Comparison of ENCODE assay signal across 17 cellular contexts in genomic region chr21:44702973-44703730, GRCh38. TPM values are rescaled to one million over a fixed set of nuclear protein-coding genes. Genes with fewer than 3 reads are reported as not detected.
DNase-seq lines count a peak whose midpoint lies in the region; ATAC-seq and TF ChIP-seq lines count a peak whose summit lies in the region.
"Had no signal": no experiment of that assay in that cellular context is flagged by ENCODE, and none has a peak within 500 bp of the region (broad histone marks: within the 10 kb centered on the region; RNA-seq: fewer than 3 reads in every experiment).

No MANE protein-coding gene starts in this region.

- peak overlapping the region; percentile 25 for H3K18ac ChIP-seq in H9 (ENCODE audit: insufficient read length, low read depth, low read length)

- H3K14ac ChIP-seq in H9 (ENCODE audit: insufficient read depth, low read length) = no peak overlapping the region; the same call in 1 of the 2 replicates

- no peaks in the 10 kb centered on the region; a peak in 1 of 5 replicates for H3K9me3 Mint-ChIP-seq in H9

- H3K4me3 Mint-ChIP-seq in H9 = no peak overlapping the region; a peak in 1 of 5 replicates
- H3K4me3 Mint-ChIP-seq: activated CD4-positive, alpha-beta T cell treated with anti-CD3 and anti-CD28 coated beads for 36 hours; T-helper 2 cell treated with Interferon-gamma antibody and Interleukin-4, amounts not matched to agents 5 μg/mL and 100 μg/mL, for 36 hours had no signal

- no peak for ATAC-seq in GM21737 (IDR thresholded peaks at IDR 0.05; ENCODE audit: unreplicated experiment)
- ATAC-seq: activated CD4-positive, alpha-beta T cell treated with anti-CD3 and anti-CD28 coated beads for 36 hours had no signal

- no peaks in the 10 kb centered on the region for H3K9me3 ChIP-seq in H9 (ENCODE audit: control insufficient read depth, low read depth, low read length)
- no peaks in the 10 kb centered on the region for H3K9me3 ChIP-seq in iPS-18a (ENCODE audit: control insufficient read depth, low read depth, low read length)
- H3K9me3 ChIP-seq: prostate gland had no signal

- H3K9ac ChIP-seq in H9 (ENCODE audit: extremely low read depth, insufficient read length, low read length) (no peak overlapping the region), iPS-18a (ENCODE audit: low read length) (no peak overlapping the region)

- H4K91ac ChIP-seq in H9 (ENCODE audit: insufficient read length, low read depth, low read length) = no peak overlapping the region

- H3K27ac ChIP-seq in H9 (ENCODE audit: insufficient read length, low read depth, low read length) (no peak overlapping the region), iPS-18a (ENCODE audit: low read length) (no peak overlapping the region)
- H3K27ac ChIP-seq: cardiac muscle cell, prostate gland had no signal

- H2BK15ac ChIP-seq in H9 (ENCODE audit: low read depth, low read length) = peak overlapping the region; percentile 30; the same call in 1 of the 2 replicates

- no peak overlapping the region for H2BK5ac ChIP-seq in H9 (ENCODE audit: insufficient read length, low read length)

- no peak overlapping the region for H2BK120ac ChIP-seq in H9 (ENCODE audit: low read depth, low read length, poor library complexity, severe bottlenecking)

- H3K4me1 ChIP-seq in H9 (ENCODE audit: insufficient read depth, low read length) (peaks cover 9% of the 10 kb centered on the region; the same call in 1 of the 2 replicates), iPS-18a (ENCODE audit: control insufficient read depth, low read depth, low read length) (peaks cover 48% of the 10 kb centered on the region)
- H3K4me1 ChIP-seq: prostate gland had no signal

- H3K4me2 ChIP-seq in H9 (ENCODE audit: insufficient read depth, insufficient read length, low read length) = no peak overlapping the region

- no peak overlapping the region for H2BK12ac ChIP-seq in H9 (ENCODE audit: insufficient read length, low read depth, low read length)

- no peak overlapping the region for H2AFZ ChIP-seq in H9 (ENCODE audit: low read length)

- H3K36me3 Mint-ChIP-seq in H9 (ENCODE audit: insufficient read depth in 1 of 3, low read depth in 3 of 3) = no peaks in the 10 kb centered on the region

- no peaks in the 10 kb centered on the region for H3K79me1 ChIP-seq in H9 (ENCODE audit: insufficient read depth, low read depth, low read length, poor library complexity, severe bottlenecking)

- H4K20me1 ChIP-seq in H9 (ENCODE audit: control insufficient read depth, insufficient read depth, insufficient read length) = no peaks in the 10 kb centered on the region

- no peak overlapping the region for H4K8ac ChIP-seq in H9 (replicated peaks; ENCODE audit: insufficient read length, low read depth, low read length)

- H2AK5ac ChIP-seq in H9 (ENCODE audit: insufficient read length, low read length) = no peak overlapping the region

- H2BK20ac ChIP-seq in H9 (ENCODE audit: low read depth, low read length, poor library complexity, severe bottlenecking) = no peak overlapping the region

- no peaks in the 10 kb centered on the region for H3K36me3 ChIP-seq in iPS-18a (ENCODE audit: control insufficient read depth, low read depth, low read length)
- H3K36me3 ChIP-seq: cardiac muscle cell, prostate gland had no signal

- no peak overlapping the region for H3K4ac ChIP-seq in H9 (ENCODE audit: low read depth, low read length)

- peaks cover 73 to 76% of the 10 kb centered on the region in 2 experiments for H3K4me1 Mint-ChIP-seq in H9
- H3K4me1 Mint-ChIP-seq: activated CD4-positive, alpha-beta T cell treated with anti-CD3 and anti-CD28 coated beads for 36 hours had no signal

- peak overlapping the region; percentile 17 for H3K4me3 ChIP-seq in iPS-18a (ENCODE audit: low read length)
- H3K4me3 ChIP-seq: cardiac muscle cell, prostate gland had no signal

- no peak overlapping the region for H3T11ph ChIP-seq in H9 (ENCODE audit: low read length)

- peak overlapping the region in 2 of 3 experiments; percentile 86 to 91; a peak in 4 of 7 replicates for H3K27ac Mint-ChIP-seq in H9
- H3K27ac Mint-ChIP-seq: activated CD4-positive, alpha-beta T cell treated with anti-CD3 and anti-CD28 coated beads for 36 hours; T-helper 2 cell treated with Interferon-gamma antibody and Interleukin-4, amounts not matched to agents 5 μg/mL and 100 μg/mL, for 36 hours had no signal

- DNase-seq in COLO668 (lab: John Stamatoyannopoulos, UW; ENCODE audit: unreplicated experiment) (peak; percentile 81), H9 (no peak), NCI-H510A treated with DMSO at 0.1 percent for 48 hours (lab: John Stamatoyannopoulos, UW) (peak; percentile 64), GDM1 (lab: John Stamatoyannopoulos, UW) (no peak), NCI-H82 treated with DMSO at 0.1 percent for 48 hours (lab: John Stamatoyannopoulos, UW; ENCODE audit: unreplicated experiment) (no peak), DMS114 treated with DMSO at 0.1 percent for 48 hours (lab: John Stamatoyannopoulos, UW; ENCODE audit: unreplicated experiment) (no peak)
- DNase-seq: activated CD4-positive, alpha-beta T cell treated with anti-CD3 and anti-CD28 coated beads for 36 hours; Calu3; effector memory CD4-positive, alpha-beta T cell; hypothalamus; NK-92 treated with Interleukin-12 subunit alpha and Interleukin-12 subunit beta, amount 100 ng/mL, for 24 hours had no signal

- no peak overlapping the region for H4K5ac ChIP-seq in H9 (ENCODE audit: insufficient read length, low read depth, low read length)

- peaks cover 14% of the 10 kb centered on the region; the same call in 1 of the 2 replicates for H3K27me3 ChIP-seq in H9 (ENCODE audit: insufficient read depth, low read length)
- H3K27me3 ChIP-seq in iPS-18a (ENCODE audit: control insufficient read depth, insufficient read depth, low read length) = peaks cover 33% of the 10 kb centered on the region

- no peak for TF ChIP-seq CTCF in H9 (conservative IDR thresholded peaks at IDR 0.05)

- H3K79me2 ChIP-seq in H9 (ENCODE audit: insufficient read depth, low read length) = no peaks in the 10 kb centered on the region

- H3K27me3 Mint-ChIP-seq in H9 (ENCODE audit: low read depth) = peaks cover 39% of the 10 kb centered on the region

- WGBS in H9 (ENCODE audit: extremely low coverage, insufficient read length, low lambda C conversion rate) = no CpG with 5 or more reads among the region's 16 CpGs

- H3K23me2 ChIP-seq in H9 (ENCODE audit: insufficient read length, low read depth, low read length, poor library complexity, severe bottlenecking) = peaks cover 13% of the 10 kb centered on the region

- H3K56ac ChIP-seq in H9 (ENCODE audit: insufficient read length, low read depth, low read length) = no peak overlapping the region

- no peak overlapping the region for H3K23ac ChIP-seq in H9 (ENCODE audit: insufficient read length, low read depth, low read length)

RNA-seq across cellular contexts. Expression of gene KRTAP10-12, which starts 6.2 kb away (rescaled TPM):
- not detected in 2 replicates for total RNA-seq in H9 (2021)
- total RNA-seq: activated CD4-positive, alpha-beta T cell treated with anti-CD3 and anti-CD28 coated beads for 36 hours; Calu3; cardiac muscle cell; LHCN-M2; prostate gland had no signal

RNA-seq across cellular contexts. Expression of gene TSPEAR, which starts 8.2 kb away (rescaled TPM):
- 1.2 and 1.3 TPM in 2 replicates for total RNA-seq in H9 (2021)
- total RNA-seq: activated CD4-positive, alpha-beta T cell treated with anti-CD3 and anti-CD28 coated beads for 36 hours; Calu3; LHCN-M2 had no signal

RNA-seq across cellular contexts. Expression of gene KRTAP12-1, which starts 21.2 kb away (rescaled TPM):
- total RNA-seq in H9 (2021) = not detected in 2 replicates
- total RNA-seq: activated CD4-positive, alpha-beta T cell treated with anti-CD3 and anti-CD28 coated beads for 36 hours; Calu3; cardiac muscle cell; LHCN-M2; prostate gland had no signal

RNA-seq across cellular contexts. Expression of gene KRTAP12-2, which starts 36.4 kb away (rescaled TPM):
- total RNA-seq in H9 (2021) = not detected in 2 replicates
- total RNA-seq: activated CD4-positive, alpha-beta T cell treated with anti-CD3 and anti-CD28 coated beads for 36 hours; Calu3; cardiac muscle cell; LHCN-M2; prostate gland had no signal

RNA-seq across cellular contexts. Expression of gene KRTAP12-3, which starts 45.4 kb away (rescaled TPM):
- not detected in 2 replicates for total RNA-seq in H9 (2021)
- total RNA-seq: activated CD4-positive, alpha-beta T cell treated with anti-CD3 and anti-CD28 coated beads for 36 hours; Calu3; cardiac muscle cell; LHCN-M2; prostate gland had no signal

Comparison
In these comparisons a context has a peak if more than half of its experiments do, and no peak if none do; other contexts are left out.
1. DNase-seq: peak in COLO668 (single experiment) and NCI-H510A treated with DMSO at 0.1 percent for 48 hours (single experiment); none in H9 (single experiment), GDM1 (single experiment), NCI-H82 treated with DMSO at 0.1 percent for 48 hours (single experiment) and DMS114 treated with DMSO at 0.1 percent for 48 hours (single experiment).